ENCODE assay signal across 12 cellular contexts in the genomic region with DNA sequence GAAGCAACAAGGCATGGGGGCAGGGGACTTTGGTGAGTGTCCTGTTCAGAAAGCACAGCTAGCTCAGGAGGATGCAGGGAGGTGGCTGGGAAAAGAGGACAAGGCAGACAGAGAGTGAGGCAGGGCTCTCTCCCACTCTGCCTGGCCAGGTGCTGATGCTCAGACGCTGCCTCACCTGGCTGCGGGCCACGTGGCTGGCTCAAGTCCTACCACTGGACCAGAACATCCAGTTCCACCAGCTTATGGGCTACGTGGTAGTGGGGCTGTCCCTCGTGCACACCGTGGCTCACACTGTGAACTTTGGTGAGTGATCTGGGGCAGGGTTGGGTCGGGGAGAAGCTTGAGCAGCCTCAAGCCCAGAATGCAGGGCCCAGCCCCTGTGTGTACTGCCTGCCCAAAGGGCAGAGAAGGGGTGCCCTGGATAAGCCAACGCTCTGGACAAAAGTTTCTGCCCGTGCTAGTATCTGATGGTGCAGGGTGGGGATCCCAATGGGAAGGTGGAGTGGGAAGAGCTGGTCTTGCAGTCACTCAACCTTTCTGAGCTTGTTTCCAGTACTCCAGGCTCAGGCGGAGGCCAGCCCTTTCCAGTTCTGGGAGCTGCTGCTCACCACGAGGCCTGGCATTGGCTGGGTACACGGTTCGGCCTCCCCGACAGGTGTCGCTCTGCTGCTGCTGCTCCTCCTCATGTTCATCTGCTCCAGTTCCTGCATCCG. TPM values are rescaled to one million over a fixed set of nuclear protein-coding genes. Genes with fewer than 3 reads are reported as not detected.
DNase-seq lines count a peak whose midpoint lies in the region; ATAC-seq and TF ChIP-seq lines count a peak whose summit lies in the region.
"Had no signal": no experiment of that assay in that cellular context is flagged by ENCODE, and none has a peak within 500 bp of the region (broad histone marks: within the 10 kb centered on the region; RNA-seq: fewer than 3 reads in every experiment).

No MANE protein-coding gene starts in this region.

- no peaks in the 10 kb centered on the region for H3K36me3 Mint-ChIP-seq in WTC11

- POLR2A ChIA-PET in WTC11 (lab: Charles Lee) = interaction anchor here (0.5 to 1.0 kb wide), 2 partner anchors 372 to 504 kb away, joined by 3 to 6 read pairs; no protein-coding TSS in a partner anchor

- H3K27ac Mint-ChIP-seq in WTC11 = no peak overlapping the region

- CTCF ChIA-PET in WTC11 (lab: Charles Lee) = interaction anchor here (0.5 to 2.0 kb wide), 37 partner anchors 8 to 490 kb away, joined by 3 to 10 read pairs (median 4); no protein-coding TSS in a partner anchor

- no peak overlapping the region for H3K4me3 Mint-ChIP-seq in WTC11

- no peaks in the 10 kb centered on the region for H3K9me3 Mint-ChIP-seq in WTC11

- no peaks in the 10 kb centered on the region for H3K27me3 ChIP-seq in kidney epithelial cell (ENCODE audit: control insufficient read depth, insufficient read depth, low read length)

- peaks cover 3% of the 10 kb centered on the region; the same call in 1 of the 2 replicates for H3K4me1 Mint-ChIP-seq in WTC11

- DNase-seq in stimulated activated CD4-positive, alpha-beta T cell treated with anti-CD3 and anti-CD28 coated beads, Interleukin-1b, Interleukin-23, amount 100 ng/mL, for 48 hours = peak; percentile 11
- DNase-seq in stimulated activated CD4-positive, alpha-beta T cell treated with anti-CD3 and anti-CD28 coated beads, Interleukin-12 subunit alpha, Interleukin-12 subunit beta, amount 100 ng/mL, for 4 hours = no peak
- DNase-seq in WTC11 (ENCODE audit: low spot score) (peak; percentile 81), kidney epithelial cell (ENCODE audit: low read depth) (no peak), GM19240 (ENCODE audit: insufficient read length, low spot score) (no peak), nucleus accumbens (lab: John Stamatoyannopoulos, UW) (no peak), DMS114 treated with DMSO at 0.1 percent for 48 hours (lab: John Stamatoyannopoulos, UW; ENCODE audit: unreplicated experiment) (no peak)
- DNase-seq: amygdala, hippocampal formation, NCI-H2081, psoas muscle had no signal

- TF ChIP-seq CTCF in WTC11 (IDR thresholded peaks at IDR 0.05) (peak; percentile 46), kidney epithelial cell (IDR thresholded peaks at IDR 0.05; ENCODE audit: insufficient read depth, low read length, poor library complexity, severe bottlenecking) (peak; percentile 6)

- no peak overlapping the region for H3K4me3 ChIP-seq in kidney epithelial cell (ENCODE audit: low read depth, low read length)
- H3K4me3 ChIP-seq: psoas muscle had no signal

- H3K36me3 ChIP-seq in kidney epithelial cell (ENCODE audit: control insufficient read depth, insufficient read depth, low read length) = no peaks in the 10 kb centered on the region

- H3K27me3 Mint-ChIP-seq in WTC11 (ENCODE audit: low read depth) = peaks cover 26% of the 10 kb centered on the region

- ATAC-seq in WTC11 = peak; percentile 80
- ATAC-seq in GM19328 (IDR thresholded peaks at IDR 0.05; ENCODE audit: unreplicated experiment) = no peak
- ATAC-seq: psoas muscle had no signal

TF ChIP-seq in WTC11, 78 proteins besides CTCF, POLR2A, EP300 and RAD21:
- TF ChIP-seq, protein P1, sequence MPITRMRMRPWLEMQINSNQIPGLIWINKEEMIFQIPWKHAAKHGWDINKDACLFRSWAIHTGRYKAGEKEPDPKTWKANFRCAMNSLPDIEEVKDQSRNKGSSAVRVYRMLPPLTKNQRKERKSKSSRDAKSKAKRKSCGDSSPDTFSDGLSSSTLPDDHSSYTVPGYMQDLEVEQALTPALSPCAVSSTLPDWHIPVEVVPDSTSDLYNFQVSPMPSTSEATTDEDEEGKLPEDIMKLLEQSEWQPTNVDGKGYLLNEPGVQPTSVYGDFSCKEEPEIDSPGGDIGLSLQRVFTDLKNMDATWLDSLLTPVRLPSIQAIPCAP (CRISPR knock-in tag; IDR thresholded peaks at IDR 0.05) = no peak
- TF ChIP-seq SMAD3 (CRISPR knock-in tag; IDR thresholded peaks at IDR 0.05; ENCODE audit: borderline replicate concordance) = no peak
- TF ChIP-seq IRF2 (CRISPR knock-in tag; IDR thresholded peaks at IDR 0.05; ENCODE audit: borderline replicate concordance, low read depth) = no peak
- TF ChIP-seq, protein P2, sequence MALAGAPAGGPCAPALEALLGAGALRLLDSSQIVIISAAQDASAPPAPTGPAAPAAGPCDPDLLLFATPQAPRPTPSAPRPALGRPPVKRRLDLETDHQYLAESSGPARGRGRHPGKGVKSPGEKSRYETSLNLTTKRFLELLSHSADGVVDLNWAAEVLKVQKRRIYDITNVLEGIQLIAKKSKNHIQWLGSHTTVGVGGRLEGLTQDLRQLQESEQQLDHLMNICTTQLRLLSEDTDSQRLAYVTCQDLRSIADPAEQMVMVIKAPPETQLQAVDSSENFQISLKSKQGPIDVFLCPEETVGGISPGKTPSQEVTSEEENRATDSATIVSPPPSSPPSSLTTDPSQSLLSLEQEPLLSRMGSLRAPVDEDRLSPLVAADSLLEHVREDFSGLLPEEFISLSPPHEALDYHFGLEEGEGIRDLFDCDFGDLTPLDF (CRISPR knock-in tag; IDR thresholded peaks at IDR 0.05) = no peak
- no peak for TF ChIP-seq ZNF396 (CRISPR knock-in tag; IDR thresholded peaks at IDR 0.05; ENCODE audit: borderline replicate concordance)
- TF ChIP-seq GTF2I (CRISPR knock-in tag; conservative IDR thresholded peaks at IDR 0.05) = no peak
- TF ChIP-seq, protein P3, sequence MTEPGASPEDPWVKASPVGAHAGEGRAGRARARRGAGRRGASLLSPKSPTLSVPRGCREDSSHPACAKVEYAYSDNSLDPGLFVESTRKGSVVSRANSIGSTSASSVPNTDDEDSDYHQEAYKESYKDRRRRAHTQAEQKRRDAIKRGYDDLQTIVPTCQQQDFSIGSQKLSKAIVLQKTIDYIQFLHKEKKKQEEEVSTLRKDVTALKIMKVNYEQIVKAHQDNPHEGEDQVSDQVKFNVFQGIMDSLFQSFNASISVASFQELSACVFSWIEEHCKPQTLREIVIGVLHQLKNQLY (CRISPR knock-in tag; IDR thresholded peaks at IDR 0.05) = no peak
- TF ChIP-seq MYBL2 (CRISPR knock-in tag; IDR thresholded peaks at IDR 0.05) = no peak
- TF ChIP-seq, protein P4, sequence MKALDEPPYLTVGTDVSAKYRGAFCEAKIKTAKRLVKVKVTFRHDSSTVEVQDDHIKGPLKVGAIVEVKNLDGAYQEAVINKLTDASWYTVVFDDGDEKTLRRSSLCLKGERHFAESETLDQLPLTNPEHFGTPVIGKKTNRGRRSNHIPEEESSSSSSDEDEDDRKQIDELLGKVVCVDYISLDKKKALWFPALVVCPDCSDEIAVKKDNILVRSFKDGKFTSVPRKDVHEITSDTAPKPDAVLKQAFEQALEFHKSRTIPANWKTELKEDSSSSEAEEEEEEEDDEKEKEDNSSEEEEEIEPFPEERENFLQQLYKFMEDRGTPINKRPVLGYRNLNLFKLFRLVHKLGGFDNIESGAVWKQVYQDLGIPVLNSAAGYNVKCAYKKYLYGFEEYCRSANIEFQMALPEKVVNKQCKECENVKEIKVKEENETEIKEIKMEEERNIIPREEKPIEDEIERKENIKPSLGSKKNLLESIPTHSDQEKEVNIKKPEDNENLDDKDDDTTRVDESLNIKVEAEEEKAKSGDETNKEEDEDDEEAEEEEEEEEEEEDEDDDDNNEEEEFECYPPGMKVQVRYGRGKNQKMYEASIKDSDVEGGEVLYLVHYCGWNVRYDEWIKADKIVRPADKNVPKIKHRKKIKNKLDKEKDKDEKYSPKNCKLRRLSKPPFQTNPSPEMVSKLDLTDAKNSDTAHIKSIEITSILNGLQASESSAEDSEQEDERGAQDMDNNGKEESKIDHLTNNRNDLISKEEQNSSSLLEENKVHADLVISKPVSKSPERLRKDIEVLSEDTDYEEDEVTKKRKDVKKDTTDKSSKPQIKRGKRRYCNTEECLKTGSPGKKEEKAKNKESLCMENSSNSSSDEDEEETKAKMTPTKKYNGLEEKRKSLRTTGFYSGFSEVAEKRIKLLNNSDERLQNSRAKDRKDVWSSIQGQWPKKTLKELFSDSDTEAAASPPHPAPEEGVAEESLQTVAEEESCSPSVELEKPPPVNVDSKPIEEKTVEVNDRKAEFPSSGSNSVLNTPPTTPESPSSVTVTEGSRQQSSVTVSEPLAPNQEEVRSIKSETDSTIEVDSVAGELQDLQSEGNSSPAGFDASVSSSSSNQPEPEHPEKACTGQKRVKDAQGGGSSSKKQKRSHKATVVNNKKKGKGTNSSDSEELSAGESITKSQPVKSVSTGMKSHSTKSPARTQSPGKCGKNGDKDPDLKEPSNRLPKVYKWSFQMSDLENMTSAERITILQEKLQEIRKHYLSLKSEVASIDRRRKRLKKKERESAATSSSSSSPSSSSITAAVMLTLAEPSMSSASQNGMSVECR (CRISPR knock-in tag; IDR thresholded peaks at IDR 0.05; ENCODE audit: borderline replicate concordance) = 0 out of 2 replicates have a peak, but pooled peaks have one; percentile 33
- no peak for TF ChIP-seq ETV6 (CRISPR knock-in tag; IDR thresholded peaks at IDR 0.05)
- TF ChIP-seq, protein P5, sequence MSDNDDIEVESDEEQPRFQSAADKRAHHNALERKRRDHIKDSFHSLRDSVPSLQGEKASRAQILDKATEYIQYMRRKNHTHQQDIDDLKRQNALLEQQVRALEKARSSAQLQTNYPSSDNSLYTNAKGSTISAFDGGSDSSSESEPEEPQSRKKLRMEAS (CRISPR knock-in tag; IDR thresholded peaks at IDR 0.05) = peak; percentile 55; the same call in 1 of the 2 replicates
- TF ChIP-seq CBFB (CRISPR knock-in tag; IDR thresholded peaks at IDR 0.05; ENCODE audit: low read depth) = no peak
- no peak for TF ChIP-seq ELF4 (CRISPR knock-in tag; IDR thresholded peaks at IDR 0.05; ENCODE audit: low read depth)
- TF ChIP-seq, protein P6, sequence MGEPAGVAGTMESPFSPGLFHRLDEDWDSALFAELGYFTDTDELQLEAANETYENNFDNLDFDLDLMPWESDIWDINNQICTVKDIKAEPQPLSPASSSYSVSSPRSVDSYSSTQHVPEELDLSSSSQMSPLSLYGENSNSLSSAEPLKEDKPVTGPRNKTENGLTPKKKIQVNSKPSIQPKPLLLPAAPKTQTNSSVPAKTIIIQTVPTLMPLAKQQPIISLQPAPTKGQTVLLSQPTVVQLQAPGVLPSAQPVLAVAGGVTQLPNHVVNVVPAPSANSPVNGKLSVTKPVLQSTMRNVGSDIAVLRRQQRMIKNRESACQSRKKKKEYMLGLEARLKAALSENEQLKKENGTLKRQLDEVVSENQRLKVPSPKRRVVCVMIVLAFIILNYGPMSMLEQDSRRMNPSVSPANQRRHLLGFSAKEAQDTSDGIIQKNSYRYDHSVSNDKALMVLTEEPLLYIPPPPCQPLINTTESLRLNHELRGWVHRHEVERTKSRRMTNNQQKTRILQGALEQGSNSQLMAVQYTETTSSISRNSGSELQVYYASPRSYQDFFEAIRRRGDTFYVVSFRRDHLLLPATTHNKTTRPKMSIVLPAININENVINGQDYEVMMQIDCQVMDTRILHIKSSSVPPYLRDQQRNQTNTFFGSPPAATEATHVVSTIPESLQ (CRISPR knock-in tag; IDR thresholded peaks at IDR 0.05) = no peak
- no peak for TF ChIP-seq SOX15 (CRISPR knock-in tag; IDR thresholded peaks at IDR 0.05)

RNA-seq across cellular contexts. Expression of a gene that starts 20.9 kb away (rescaled TPM):
- total RNA-seq in WTC11 (2021) (not detected in 3 replicates), kidney epithelial cell (0.17 and 0.75 TPM in 2 replicates)

Comparison
In these comparisons a context has a peak if more than half of its experiments do, and no peak if none do; other contexts are left out.
1. DNase-seq: peak in stimulated activated CD4-positive, alpha-beta T cell treated with anti-CD3 and anti-CD28 coated beads, Interleukin-1b, Interleukin-23, amount 100 ng/mL, for 48 hours (single experiment) and WTC11 (single experiment); none in stimulated activated CD4-positive, alpha-beta T cell treated with anti-CD3 and anti-CD28 coated beads, Interleukin-12 subunit alpha, Interleukin-12 subunit beta, amount 100 ng/mL, for 4 hours (single experiment), kidney epithelial cell (single experiment), GM19240 (single experiment), nucleus accumbens (0 of 56) and DMS114 treated with DMSO at 0.1 percent for 48 hours (single experiment).